In genomic region chr3:44976002-44976815, GRCh38 we compare ENCODE assay signal across 8 cellular contexts. TPM values are rescaled to one million over a fixed set of nuclear protein-coding genes. Genes with fewer than 3 reads are reported as not detected.
DNase-seq lines count a peak whose midpoint lies in the region; TF ChIP-seq lines count a peak whose summit lies in the region.

EXOSC7 (plus strand) TSS chr3:44976244; CDS start chr3:44976278, 34 bp downstream.
ZDHHC3 (minus strand) TSS chr3:44976174; CDS start chr3:44959436, 16,738 bp downstream.

- H3F3A ChIP-seq in SK-N-SH (replicated peaks; ENCODE audit: insufficient read depth), result no peaks in the 10 kb centered on the region

- no peaks in the 10 kb centered on the region for H3K9me3 ChIP-seq in SK-N-SH

- H3K36me3 Mint-ChIP-seq in activated naive CD4-positive, alpha-beta T cell treated with anti-CD3 and anti-CD28 coated beads, Interleukin-2, amount 10 ng/mL, durations not matched to agents 7 days and 5 days, result peaks cover 17% of the 10 kb centered on the region

- H3K36me3 ChIP-seq in SK-N-SH (replicated peaks in 1 of 2; ENCODE audit: control insufficient read depth in 1 of 2, insufficient read depth in 2 of 2, low read length in 1 of 2), result no peaks in the 10 kb centered on the region

- H3K4me1 ChIP-seq in SK-N-SH (ENCODE audit: control insufficient read depth in 1 of 2, insufficient read depth in 2 of 2, low read depth in 1 of 2, low read length in 1 of 2), result peaks cover 7 to 19% of the 10 kb centered on the region in 2 experiments; a peak in 3 of 4 replicates

- TF ChIP-seq CTCF in LNCaP clone FGC (IDR thresholded peaks at IDR 0.05; ENCODE audit: control insufficient read depth, extremely low read depth, insufficient read depth) (peak; percentile 11; the same call in 1 of the 2 replicates), SK-N-SH (IDR thresholded peaks at IDR 0.05) (no peak)

- peaks cover 59% of the 10 kb centered on the region for H3K4me1 Mint-ChIP-seq in activated naive CD4-positive, alpha-beta T cell treated with anti-CD3 and anti-CD28 coated beads, Interleukin-2, amount 10 ng/mL, durations not matched to agents 7 days and 5 days

- H3K4me3 Mint-ChIP-seq in activated naive CD4-positive, alpha-beta T cell treated with anti-CD3 and anti-CD28 coated beads, Interleukin-2, amount 10 ng/mL, durations not matched to agents 7 days and 5 days, result peak within 1 kb of the TSS; percentile 97

- no peaks in the 10 kb centered on the region for H3K9me2 ChIP-seq in SK-N-SH

- peak within 1 kb of the TSS; percentile 87 for H2AFZ ChIP-seq in SK-N-SH (ENCODE audit: low read depth)

- no peak for TF ChIP-seq EP300 in SK-N-SH (IDR thresholded peaks at IDR 0.05; ENCODE audit: borderline replicate concordance in 1 of 2, low read depth in 1 of 2, low read length in 1 of 2)

- TF ChIP-seq RAD21 in SK-N-SH (IDR thresholded peaks at IDR 0.05; ENCODE audit: low read length), result no peak

- 3% methylated on average over 50 of the region's 82 CpGs for WGBS in SK-N-SH (ENCODE audit: low lambda C conversion rate)

- H3K27ac Mint-ChIP-seq in activated naive CD4-positive, alpha-beta T cell treated with anti-CD3 and anti-CD28 coated beads, Interleukin-2, amount 10 ng/mL, durations not matched to agents 7 days and 5 days, result peak within 1 kb of the TSS; percentile 95

- no peaks in the 10 kb centered on the region for H3K9me3 Mint-ChIP-seq in activated naive CD4-positive, alpha-beta T cell treated with anti-CD3 and anti-CD28 coated beads, Interleukin-2, amount 10 ng/mL, durations not matched to agents 7 days and 5 days

- no peaks in the 10 kb centered on the region for H4K20me1 ChIP-seq in SK-N-SH (ENCODE audit: insufficient read depth)

- peak within 1 kb of the TSS; percentile 88 for H3K4me2 ChIP-seq in SK-N-SH

- H3K27me3 ChIP-seq in SK-N-SH (ENCODE audit: insufficient read depth), result no peaks in the 10 kb centered on the region

- CTCF ChIA-PET in SK-N-SH (lab: Yijun Ruan, JAX), result interaction anchor here (1.1 to 4.2 kb wide), 6 partner anchors 11 to 62 kb away, joined by 4 to 19 read pairs (median 6); no protein-coding TSS in a partner anchor
- CTCF ChIA-PET in activated naive CD4-positive, alpha-beta T cell treated with anti-CD3 and anti-CD28 coated beads, Interleukin-2, amount 10 ng/mL, durations not matched to agents 7 days and 5 days (lab: Charles Lee), result interaction anchor here (0.5 to 1.4 kb wide), 6 partner anchors 10 to 47 kb away, joined by 3 to 4 read pairs (median 3); no protein-coding TSS in a partner anchor

- peaks cover 92% of the 10 kb centered on the region for H3K79me2 ChIP-seq in SK-N-SH (ENCODE audit: insufficient read depth)

- POLR2A ChIA-PET in SK-N-SH (lab: Yijun Ruan, JAX), result interaction anchor here (1.0 to 1.3 kb wide), 4 partner anchors 19 to 215 kb away, joined by 3 to 7 read pairs (median 4); partner anchors contain the start of genes KIAA1143 and KIF15

- peak; percentile 80 for DNase-seq in GDM1 (lab: John Stamatoyannopoulos, UW)
- DNase-seq in GOT3 (lab: John Stamatoyannopoulos, UW), result peak; percentile 38
- DNase-seq in LNCaP clone FGC (ENCODE audit: low read depth), result no peak
- peak; percentile 98 for DNase-seq in SK-N-SH
- DNase-seq in activated naive CD4-positive, alpha-beta T cell treated with anti-CD3 and anti-CD28 coated beads, Interleukin-2, amount 10 ng/mL, durations not matched to agents 7 days and 5 days, result peak; percentile 91
- peak; percentile 96 for DNase-seq in germinal center (ENCODE audit: low spot score)
- DNase-seq in occipital lobe (lab: John Stamatoyannopoulos, UW), result peak; percentile 83
- peak; percentile 85 for DNase-seq in superior temporal gyrus (ENCODE audit: extremely low spot score)

- peak within 1 kb of the TSS; percentile 91 for H3K9ac ChIP-seq in SK-N-SH

- H3K4me3 ChIP-seq in LNCaP clone FGC (ENCODE audit: low read depth, low read length), result peak within 1 kb of the TSS; percentile 94
- H3K4me3 ChIP-seq in SK-N-SH (ENCODE audit: low read depth in 2 of 2, low read length in 1 of 2), result peak within 1 kb of the TSS; percentile 95 to 97

- no peaks in the 10 kb centered on the region for H3K27me3 Mint-ChIP-seq in activated naive CD4-positive, alpha-beta T cell treated with anti-CD3 and anti-CD28 coated beads, Interleukin-2, amount 10 ng/mL, durations not matched to agents 7 days and 5 days

- H3K27ac ChIP-seq in SK-N-SH (ENCODE audit: low read depth in 2 of 2, low read length in 1 of 2), result peak within 1 kb of the TSS; percentile 75 to 80

TF ChIP-seq in SK-N-SH, 30 proteins besides CTCF, POLR2A, EP300 and RAD21 (continues in another document):
- TF ChIP-seq POLR2AphosphoS5 (IDR thresholded peaks at IDR 0.05; ENCODE audit: low read depth, low read length), result peak; percentile 76
- TF ChIP-seq SMC3 (IDR thresholded peaks at IDR 0.05; ENCODE audit: low read depth, low read length), result no peak
- no peak for TF ChIP-seq RXRA (IDR thresholded peaks at IDR 0.05; ENCODE audit: borderline replicate concordance, low read depth)
- no peak for TF ChIP-seq CHD2 (IDR thresholded peaks at IDR 0.05; ENCODE audit: low read length, partially characterized antibody)
- TF ChIP-seq TEAD4 (IDR thresholded peaks at IDR 0.05; ENCODE audit: borderline replicate concordance, insufficient read depth), result no peak
- no peak for TF ChIP-seq FOSL2 (IDR thresholded peaks at IDR 0.05; ENCODE audit: borderline replicate concordance, low read depth)
- TF ChIP-seq MAX (IDR thresholded peaks at IDR 0.05; ENCODE audit: low read depth), result peak; percentile 66; the same call in 1 of the 2 replicates
- no peak for TF ChIP-seq NFIC (IDR thresholded peaks at IDR 0.05; ENCODE audit: borderline replicate concordance)
- TF ChIP-seq REST (IDR thresholded peaks at IDR 0.05; ENCODE audit: low read depth, low read length), result no peak
- no peak for TF ChIP-seq FOXJ3 (CRISPR knock-in tag; IDR thresholded peaks at IDR 0.05)
- TF ChIP-seq YY1 (IDR thresholded peaks at IDR 0.05; ENCODE audit: low read depth), result peak; percentile 89
- TF ChIP-seq USF1 (IDR thresholded peaks at IDR 0.05; ENCODE audit: borderline replicate concordance, low read depth), result no peak
- TF ChIP-seq RCOR1 (IDR thresholded peaks at IDR 0.05; ENCODE audit: low read length), result no peak
- no peak for TF ChIP-seq GATA2 (CRISPR knock-in tag; IDR thresholded peaks at IDR 0.05)
- TF ChIP-seq TAF1 (IDR thresholded peaks at IDR 0.05; ENCODE audit: borderline replicate concordance, low read depth, low read length), result peak; percentile 84
- peak; percentile 42; the same call in 1 of the 2 replicates for TF ChIP-seq SIN3A (IDR thresholded peaks at IDR 0.05; ENCODE audit: borderline replicate concordance, low read depth, low read length)
- TF ChIP-seq IRF3 (IDR thresholded peaks at IDR 0.05; ENCODE audit: low read depth, low read length), result no peak

RNA-seq across cellular contexts. Expression of gene EXOSC7, which starts in this region (rescaled TPM):
- polyA plus RNA-seq in SK-N-SH (2012; rRNA removed), result 83.5 and 96.4 TPM in 2 replicates
- polyA plus RNA-seq in SK-N-SH (2012; cell fraction: cytosol; rRNA removed), result 94.3 and 94.9 TPM in 2 replicates
- 66.6 and 68.4 TPM in 2 replicates for polyA plus RNA-seq in SK-N-SH (2012; cell fraction: nucleus; rRNA removed)
- 24.2 TPM for total RNA-seq in occipital lobe

RNA-seq across cellular contexts. Expression of gene ZDHHC3, which starts in this region (rescaled TPM):
- polyA plus RNA-seq in SK-N-SH (2012; rRNA removed), result 60.7 and 72.3 TPM in 2 replicates
- 45.7 and 63.4 TPM in 2 replicates for polyA plus RNA-seq in SK-N-SH (2012; cell fraction: cytosol; rRNA removed)
- 51.3 and 65.3 TPM in 2 replicates for polyA plus RNA-seq in SK-N-SH (2012; cell fraction: nucleus; rRNA removed)
- total RNA-seq in occipital lobe, result 41.8 TPM
